Comparison of ENCODE assay signal across 12 cellular contexts in the genomic region with DNA sequence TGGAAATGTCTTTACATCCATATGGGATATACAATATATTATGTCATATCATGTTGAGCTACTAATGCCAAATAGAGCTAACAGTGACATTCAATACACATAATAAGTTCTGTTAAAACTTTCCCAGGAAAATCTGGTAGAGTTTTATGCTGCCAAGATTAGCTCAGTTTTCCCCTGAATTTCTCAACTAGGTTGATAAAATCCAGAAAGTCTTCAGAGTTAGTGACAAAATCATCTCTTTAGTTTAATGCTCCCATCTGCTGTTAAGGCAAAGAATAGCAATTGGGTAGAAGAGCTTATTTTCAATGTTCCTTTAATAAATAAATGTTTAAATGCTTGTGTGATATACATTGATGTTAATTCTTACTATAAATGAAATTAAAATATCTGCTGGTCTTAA. TPM values are rescaled to one million over a fixed set of nuclear protein-coding genes. Genes with fewer than 3 reads are reported as not detected.
DNase-seq lines count a peak whose midpoint lies in the region; ATAC-seq and TF ChIP-seq lines count a peak whose summit lies in the region.
"Had no signal": no experiment of that assay in that cellular context is flagged by ENCODE, and none has a peak within 500 bp of the region (broad histone marks: within the 10 kb centered on the region; RNA-seq: fewer than 3 reads in every experiment).

No MANE protein-coding gene starts in this region.

- DNase-seq in DMS53 (lab: John Stamatoyannopoulos, UW) (peak; percentile 37), DMS53 treated with DMSO at 0.1 percent for 48 hours (lab: John Stamatoyannopoulos, UW; ENCODE audit: unreplicated experiment) (no peak), astrocyte of the spinal cord (ENCODE audit: low read depth, low spot score) (peak; percentile 82), right atrium auricular region (ENCODE audit: low spot score) (no peak), upper lobe of right lung (no peak), SHP77 (lab: John Stamatoyannopoulos, UW) (no peak)
- no peak for DNase-seq in activated CD4-positive, alpha-beta T cell treated with anti-CD3 and anti-CD28 coated beads, Interleukin-2, amount 10 ng/mL, durations not matched to agents 24 days and 14 days
- DNase-seq: activated T-cell treated with anti-CD3 and anti-CD28 coated beads, Interleukin-2, amount 50 U/mL, for 72 hours; NCI-H1105 treated with DMSO at 0.1 percent for 48 hours; T-helper 17 cell had no signal

- H3K4me3 ChIP-seq in astrocyte of the spinal cord (ENCODE audit: low read depth, low read length) = no peak overlapping the region
- H3K4me3 ChIP-seq in right atrium auricular region = no peak overlapping the region
- no peak overlapping the region for H3K4me3 ChIP-seq in upper lobe of right lung
- H3K4me3 ChIP-seq: BLaER1 had no signal

- no peaks in the 10 kb centered on the region for H3K4me1 ChIP-seq in right atrium auricular region
- no peaks in the 10 kb centered on the region for H3K4me1 ChIP-seq in upper lobe of right lung
- H3K4me1 ChIP-seq: BLaER1 had no signal

- H3K27ac ChIP-seq in right atrium auricular region (peak overlapping the region; percentile 49 to 84), upper lobe of right lung (no peak overlapping the region)
- H3K27ac ChIP-seq: BLaER1 had no signal

- no peaks in the 10 kb centered on the region for H3K9me3 Mint-ChIP-seq in activated CD4-positive, alpha-beta T cell treated with anti-CD3 and anti-CD28 coated beads, Interleukin-2, amount 10 ng/mL, durations not matched to agents 24 days and 14 days
- H3K9me3 Mint-ChIP-seq: activated T-cell treated with anti-CD3 and anti-CD28 coated beads, Interleukin-2, amount 50 U/mL, for 72 hours had no signal

- H3K27me3 ChIP-seq in right atrium auricular region = no peaks in the 10 kb centered on the region
- H3K27me3 ChIP-seq in upper lobe of right lung = no peaks in the 10 kb centered on the region
- H3K27me3 ChIP-seq: BLaER1 had no signal

- intact Hi-C loops in upper lobe of right lung (cut with DNase I) = no loop called here
- intact Hi-C loops in activated CD4-positive, alpha-beta T cell treated with anti-CD3 and anti-CD28 coated beads, Interleukin-2, amount 10 ng/mL, durations not matched to agents 24 days and 14 days (cut with micrococcal nuclease) = loop anchor here (1.0 kb wide), 1 partner anchor 460 kb away; no protein-coding TSS in a partner anchor

- ATAC-seq in upper lobe of right lung = no peak
- no peak for ATAC-seq in HG03354 (IDR thresholded peaks at IDR 0.05; ENCODE audit: poor library complexity, severe bottlenecking, unreplicated experiment)
- ATAC-seq: activated T-cell treated with anti-CD3 and anti-CD28 coated beads, Interleukin-2, amount 50 U/mL, for 72 hours; T-helper 17 cell had no signal

- no peaks in the 10 kb centered on the region for H3K36me3 Mint-ChIP-seq in activated CD4-positive, alpha-beta T cell treated with anti-CD3 and anti-CD28 coated beads, Interleukin-2, amount 10 ng/mL, durations not matched to agents 24 days and 14 days (ENCODE audit: low read depth)

- no peak overlapping the region for H3K4me3 Mint-ChIP-seq in activated CD4-positive, alpha-beta T cell treated with anti-CD3 and anti-CD28 coated beads, Interleukin-2, amount 10 ng/mL, durations not matched to agents 24 days and 14 days
- H3K4me3 Mint-ChIP-seq: activated T-cell treated with anti-CD3 and anti-CD28 coated beads, Interleukin-2, amount 50 U/mL, for 72 hours; T-helper 17 cell had no signal

- H3K9me3 ChIP-seq in right atrium auricular region = no peaks in the 10 kb centered on the region
- no peaks in the 10 kb centered on the region for H3K9me3 ChIP-seq in upper lobe of right lung
- H3K9me3 ChIP-seq: BLaER1 had no signal

- TF ChIP-seq CTCF in astrocyte of the spinal cord (IDR thresholded peaks at IDR 0.05; ENCODE audit: low read depth, low read length) (peak; percentile 53), right atrium auricular region (IDR thresholded peaks at IDR 0.05) (peak in 1 of 2 donors; percentile 41), upper lobe of right lung (IDR thresholded peaks at IDR 0.05) (peak; percentile 22)

- H3K36me3 ChIP-seq in right atrium auricular region = peaks cover 7% of the 10 kb centered on the region
- peaks cover 11% of the 10 kb centered on the region for H3K36me3 ChIP-seq in upper lobe of right lung
- H3K36me3 ChIP-seq: BLaER1 had no signal

- peaks cover 4% of the 10 kb centered on the region for H3K4me1 Mint-ChIP-seq in activated CD4-positive, alpha-beta T cell treated with anti-CD3 and anti-CD28 coated beads, Interleukin-2, amount 10 ng/mL, durations not matched to agents 24 days and 14 days
- H3K4me1 Mint-ChIP-seq: T-helper 17 cell had no signal

- in situ Hi-C loops in astrocyte of the spinal cord (cut with HindIII; ENCODE audit: low sequenced_read_pairs) = no loop called here

- no peak overlapping the region for H3K27ac Mint-ChIP-seq in activated CD4-positive, alpha-beta T cell treated with anti-CD3 and anti-CD28 coated beads, Interleukin-2, amount 10 ng/mL, durations not matched to agents 24 days and 14 days
- H3K27ac Mint-ChIP-seq: activated T-cell treated with anti-CD3 and anti-CD28 coated beads, Interleukin-2, amount 50 U/mL, for 72 hours; T-helper 17 cell had no signal

- no peaks in the 10 kb centered on the region for H3K27me3 Mint-ChIP-seq in activated CD4-positive, alpha-beta T cell treated with anti-CD3 and anti-CD28 coated beads, Interleukin-2, amount 10 ng/mL, durations not matched to agents 24 days and 14 days
- H3K27me3 Mint-ChIP-seq: T-helper 17 cell had no signal

RNA-seq across cellular contexts. Expression of gene COL3A1, which starts 10.0 kb away (rescaled TPM):
- 100 to 1,000 TPM in 1 of 2 donors, 10 to 100 TPM in 1; 86.4 to 608 TPM for total RNA-seq in right atrium auricular region
- 188 TPM for total RNA-seq in upper lobe of right lung
- 0.09 TPM in 1 of 2 replicates, not detected in the other for total RNA-seq in activated CD4-positive, alpha-beta T cell treated with anti-CD3 and anti-CD28 coated beads, Interleukin-2, amount 10 ng/mL, durations not matched to agents 24 days and 14 days

Comparison
In these comparisons a context has a peak if more than half of its experiments do, and no peak if none do; other contexts are left out.
1. DNase-seq: peak in DMS53 (single experiment) and astrocyte of the spinal cord (single experiment); none in DMS53 treated with DMSO at 0.1 percent for 48 hours (single experiment), right atrium auricular region (single experiment), upper lobe of right lung (single experiment), SHP77 (0 of 2) and activated CD4-positive, alpha-beta T cell treated with anti-CD3 and anti-CD28 coated beads, Interleukin-2, amount 10 ng/mL, durations not matched to agents 24 days and 14 days (single experiment).
2. RNA of gene COL3A1, which starts 10.0 kb away (total RNA-seq): 86.4 to 608 TPM in right atrium auricular region and 188 TPM in upper lobe of right lung (single experiment); 0.09 TPM in activated CD4-positive, alpha-beta T cell treated with anti-CD3 and anti-CD28 coated beads, Interleukin-2, amount 10 ng/mL, durations not matched to agents 24 days and 14 days; every median in the first group is over 10 times any median in the second.